ENCODE assay signal across 3 cellular contexts in genomic region chr17:74732042-74732846, GRCh38.
TF ChIP-seq lines count a peak whose summit lies in the region.

No MANE protein-coding gene starts in this region.

TF ChIP-seq in GM12891, 5 proteins besides CTCF, POLR2A, EP300 and RAD21:
- no peak for TF ChIP-seq TAF1 (IDR thresholded peaks at IDR 0.05; ENCODE audit: low read depth, low read length)
- TF ChIP-seq POU2F2 (IDR thresholded peaks at IDR 0.05; ENCODE audit: low read depth, low read length), result no peak

TF ChIP-seq in HEK293T, 16 proteins besides CTCF, POLR2A, EP300 and RAD21:
- peak; percentile 67; the same call in 1 of the 2 replicates for TF ChIP-seq TARDBP (IDR thresholded peaks at IDR 0.05)
- TF ChIP-seq HDGF (IDR thresholded peaks at IDR 0.05; ENCODE audit: borderline replicate concordance), result no peak

TF ChIP-seq in H1, 55 proteins besides CTCF, POLR2A, EP300 and RAD21:
- TF ChIP-seq SAP30 (IDR thresholded peaks at IDR 0.05; ENCODE audit: insufficient read depth, insufficient replicate concordance, low read length) (no peak), SRF (IDR thresholded peaks at IDR 0.05; ENCODE audit: low read depth, low read length) (no peak), CTBP2 (IDR thresholded peaks at IDR 0.05; ENCODE audit: borderline replicate concordance, insufficient read depth, insufficient read length, low read length) (no peak), HDAC2 (IDR thresholded peaks at IDR 0.05; ENCODE audit: borderline replicate concordance in 1 of 2, low read depth in 2 of 2, low read length in 2 of 2) (no peak), CHD2 (IDR thresholded peaks at IDR 0.05; ENCODE audit: low read length) (no peak), HDAC6 (IDR thresholded peaks at IDR 0.05; ENCODE audit: low read depth, low read length) (no peak), ATF2 (IDR thresholded peaks at IDR 0.05; ENCODE audit: low read length) (no peak), ATF3 (IDR thresholded peaks at IDR 0.05; ENCODE audit: insufficient read depth, low read depth, low read length) (no peak), TCF12 (IDR thresholded peaks at IDR 0.05; ENCODE audit: low read depth, low read length) (no peak), PHF8 (conservative IDR thresholded peaks at IDR 0.05; ENCODE audit: low read depth, low read length) (no peak), RNF2 (IDR thresholded peaks at IDR 0.05; ENCODE audit: borderline replicate concordance, low read depth, low read length, missing control alignments, poor library complexity, severe bottlenecking) (no peak), EZH2 (IDR thresholded peaks at IDR 0.05; ENCODE audit: low read depth, low read length, severe bottlenecking) (no peak)
